ENCODE assay signal across 1 cellular context in genomic region chr10:32413513-32413912, GRCh38.
TF ChIP-seq lines count a peak whose summit lies in the region.

No MANE protein-coding gene starts in this region.

TF ChIP-seq in GM23338, 12 proteins besides CTCF, POLR2A, EP300 and RAD21 (continued from another document):
- TF ChIP-seq NANOG (IDR thresholded peaks at IDR 0.05; ENCODE audit: borderline replicate concordance) (no peak), STAT1 (IDR thresholded peaks at IDR 0.05; ENCODE audit: unreplicated experiment) (no peak), ZNF462 (CRISPR knock-in tag; IDR thresholded peaks at IDR 0.05) (no peak), JUNB (IDR thresholded peaks at IDR 0.05; ENCODE audit: unreplicated experiment) (no peak)
